ENCODE assay signal across 8 cellular contexts in the genomic region with DNA sequence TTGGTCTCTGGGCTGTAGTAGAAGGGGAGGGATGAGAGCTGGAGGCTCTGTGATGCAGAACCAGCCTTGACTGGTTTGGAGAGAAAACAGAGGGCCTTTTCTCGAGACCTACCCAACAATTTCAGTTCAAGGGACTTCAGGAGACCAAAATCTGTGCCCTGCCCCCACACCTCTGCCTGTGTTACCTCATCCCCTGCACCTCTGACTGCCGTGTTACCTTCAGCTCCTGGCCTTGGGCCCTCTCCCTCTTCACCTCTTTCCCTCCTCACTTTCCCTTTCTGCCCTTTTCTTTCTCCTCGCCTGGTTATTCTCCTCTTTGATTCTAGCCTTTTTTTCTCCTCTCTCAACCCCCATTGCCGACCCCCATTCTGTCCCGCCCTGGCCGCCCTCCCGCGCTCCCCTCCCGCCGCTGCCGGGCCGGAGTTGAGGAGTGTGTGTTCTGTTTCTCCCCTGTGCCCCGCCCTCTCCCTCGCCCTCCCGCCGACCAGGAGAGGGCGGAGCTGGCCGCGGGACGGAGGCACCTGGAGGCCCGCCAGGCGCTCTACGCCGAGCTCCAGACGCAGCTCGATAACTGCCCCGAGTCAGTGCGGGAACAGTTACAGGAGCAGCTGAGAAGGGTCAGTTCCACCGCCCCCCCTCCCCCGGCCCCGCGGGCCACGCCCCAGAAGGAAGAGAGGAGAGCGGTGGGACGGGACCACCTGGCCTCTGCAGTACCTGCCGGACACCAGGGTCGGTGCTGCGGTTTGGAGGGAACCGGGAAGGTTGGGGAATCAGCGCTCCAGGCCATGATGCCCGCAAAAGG. TPM values are rescaled to one million over a fixed set of nuclear protein-coding genes. Genes with fewer than 3 reads are reported as not detected.
DNase-seq lines count a peak whose midpoint lies in the region; ATAC-seq and TF ChIP-seq lines count a peak whose summit lies in the region.

No MANE protein-coding gene starts in this region.

- WGBS in ovary, 3 donors, result 4 to 16% (median 6%) methylated on average over 26 to 41 of the region's 41 CpGs

- CTCF ChIA-PET in activated CD8-positive, alpha-beta T cell treated with anti-CD3 and anti-CD28 coated beads, Interleukin-2, amount 10 ng/mL, durations not matched to agents 7 days and 5 days (lab: Charles Lee), result interaction anchor here (1.1 to 2.0 kb wide), 5 partner anchors 21 to 56 kb away, joined by 3 to 5 read pairs (median 4); no protein-coding TSS in a partner anchor
- CTCF ChIA-PET in OCI-LY7 (lab: Charles Lee; ENCODE audit: unreplicated experiment), result no interaction called here

- H3K79me2 ChIP-seq in OCI-LY7 (ENCODE audit: insufficient read depth, low read depth, low read length), result no peaks in the 10 kb centered on the region

- H2AFZ ChIP-seq in OCI-LY7 (ENCODE audit: low read length), result no peak overlapping the region

- H3K4me2 ChIP-seq in OCI-LY7 (ENCODE audit: low read length), result no peak overlapping the region

- no peak overlapping the region for H3K27ac Mint-ChIP-seq in activated CD8-positive, alpha-beta T cell treated with anti-CD3 and anti-CD28 coated beads, Interleukin-2, amount 10 ng/mL, durations not matched to agents 7 days and 5 days

- H3K27me3 ChIP-seq in ovary, result no peaks in the 10 kb centered on the region

- H3K27ac ChIP-seq in ovary (peak overlapping the region; percentile 4 to 67), OCI-LY7 (ENCODE audit: low read depth, low read length, poor library complexity, severe bottlenecking) (no peak overlapping the region)

- intact Hi-C loops in Right ventricle myocardium inferior (cut with DNase I) (no loop called here), ovary (cut with DNase I) (no loop called here), OCI-LY7 (cut with micrococcal nuclease; ENCODE audit: unreplicated experiment) (no loop called here)

- H3K27me3 Mint-ChIP-seq in activated T-cell treated with anti-CD3 and anti-CD28 coated beads, Interleukin-2, amount 50 U/mL, for 4 hours (ENCODE audit: low read depth), result no peaks in the 10 kb centered on the region
- H3K27me3 Mint-ChIP-seq in activated CD8-positive, alpha-beta T cell treated with anti-CD3 and anti-CD28 coated beads, Interleukin-2, amount 10 ng/mL, durations not matched to agents 7 days and 5 days (ENCODE audit: low read depth), result peaks cover 4% of the 10 kb centered on the region

- H3K4me1 ChIP-seq in ovary (ENCODE audit: insufficient read depth) (peaks cover 6% of the 10 kb centered on the region), OCI-LY7 (ENCODE audit: insufficient read depth, low read length, poor library complexity, severe bottlenecking) (no peaks in the 10 kb centered on the region)

- TF ChIP-seq POLR2A in ovary (IDR thresholded peaks at IDR 0.05), result no peak

- no peaks in the 10 kb centered on the region for H3K9me3 Mint-ChIP-seq in activated T-cell treated with anti-CD3 and anti-CD28 coated beads, Interleukin-2, amount 50 U/mL, for 4 hours
- no peaks in the 10 kb centered on the region for H3K9me3 Mint-ChIP-seq in activated CD8-positive, alpha-beta T cell treated with anti-CD3 and anti-CD28 coated beads, Interleukin-2, amount 10 ng/mL, durations not matched to agents 7 days and 5 days (ENCODE audit: insufficient read depth)

- H3K9me2 ChIP-seq in OCI-LY7 (ENCODE audit: insufficient read depth, low read length), result no peaks in the 10 kb centered on the region

- TF ChIP-seq CTCF in ovary (IDR thresholded peaks at IDR 0.05), result peak in 1 of 3 donors; percentile 22
- no peak for TF ChIP-seq CTCF in OCI-LY7 (conservative IDR thresholded peaks at IDR 0.05; ENCODE audit: low read length)

- peaks cover 1% of the 10 kb centered on the region for H3K4me1 Mint-ChIP-seq in activated T-cell treated with anti-CD3 and anti-CD28 coated beads, Interleukin-2, amount 50 U/mL, for 4 hours (ENCODE audit: low read depth)
- H3K4me1 Mint-ChIP-seq in activated CD8-positive, alpha-beta T cell treated with anti-CD3 and anti-CD28 coated beads, Interleukin-2, amount 10 ng/mL, durations not matched to agents 7 days and 5 days (ENCODE audit: low read depth), result peaks cover 6% of the 10 kb centered on the region

- peak; percentile 47 to 48 for ATAC-seq in activated T-cell treated with anti-CD3 and anti-CD28 coated beads, Interleukin-2, amount 50 U/mL, for 4 hours
- peak; percentile 58 for ATAC-seq in activated CD8-positive, alpha-beta T cell treated with anti-CD3 and anti-CD28 coated beads, Interleukin-2, amount 10 ng/mL, durations not matched to agents 7 days and 5 days
- ATAC-seq in Right ventricle myocardium inferior (peak; percentile 80), HG02678 (IDR thresholded peaks at IDR 0.05; ENCODE audit: unreplicated experiment) (no peak), GM21619 (IDR thresholded peaks at IDR 0.05; ENCODE audit: unreplicated experiment) (no peak)

- DNase-seq in activated T-cell treated with anti-CD3 and anti-CD28 coated beads, Interleukin-2, amount 50 U/mL, for 4 hours, result no peak
- DNase-seq in activated T-cell treated with anti-CD3 and anti-CD28 coated beads for 4 hours, result no peak
- DNase-seq in activated CD8-positive, alpha-beta T cell treated with anti-CD3 and anti-CD28 coated beads, Interleukin-2, amount 10 ng/mL, durations not matched to agents 7 days and 5 days, result no peak
- peak; percentile 84 for DNase-seq in Right ventricle myocardium inferior (ENCODE audit: missing footprints)
- peak; percentile 90 to 95 (median 93) for DNase-seq in ovary
- DNase-seq in OCI-LY7 (ENCODE audit: low spot score), result no peak

- peak overlapping the region; percentile 31 for H3K4me3 ChIP-seq in ovary
- no peak overlapping the region for H3K4me3 ChIP-seq in OCI-LY7 (ENCODE audit: low read depth, low read length, poor library complexity, severe bottlenecking)

- no peaks in the 10 kb centered on the region for H4K20me1 ChIP-seq in OCI-LY7 (ENCODE audit: insufficient read depth, low read length)

- no peak overlapping the region for H3K4me3 Mint-ChIP-seq in activated T-cell treated with anti-CD3 and anti-CD28 coated beads, Interleukin-2, amount 50 U/mL, for 4 hours
- no peak overlapping the region for H3K4me3 Mint-ChIP-seq in activated CD8-positive, alpha-beta T cell treated with anti-CD3 and anti-CD28 coated beads, Interleukin-2, amount 10 ng/mL, durations not matched to agents 7 days and 5 days

- TF ChIP-seq EP300 in ovary (IDR thresholded peaks at IDR 0.05), result no peak

- H3K36me3 ChIP-seq in ovary (no peaks in the 10 kb centered on the region), OCI-LY7 (ENCODE audit: insufficient read depth, low read length) (no peaks in the 10 kb centered on the region)

- POLR2A ChIA-PET in activated CD8-positive, alpha-beta T cell treated with anti-CD3 and anti-CD28 coated beads, Interleukin-2, amount 10 ng/mL, durations not matched to agents 7 days and 5 days (lab: Charles Lee), result no interaction called here
- POLR2A ChIA-PET in OCI-LY7 (lab: Charles Lee), result interaction anchor here (1.0 kb wide), 1 partner anchor 12 kb away, joined by 3 read pairs; no protein-coding TSS in a partner anchor

- no peaks in the 10 kb centered on the region for H3K36me3 Mint-ChIP-seq in activated T-cell treated with anti-CD3 and anti-CD28 coated beads, Interleukin-2, amount 50 U/mL, for 4 hours (ENCODE audit: insufficient read depth)
- H3K36me3 Mint-ChIP-seq in activated CD8-positive, alpha-beta T cell treated with anti-CD3 and anti-CD28 coated beads, Interleukin-2, amount 10 ng/mL, durations not matched to agents 7 days and 5 days (ENCODE audit: low read depth), result no peaks in the 10 kb centered on the region

- BruUV-seq in OCI-LY7 (replicated peaks; lab: Mats Ljungman, UMichigan), result no TSS peak

- no peaks in the 10 kb centered on the region for H3K9me3 ChIP-seq in ovary
- no peaks in the 10 kb centered on the region for H3K9me3 ChIP-seq in OCI-LY7 (ENCODE audit: low read length)

RNA-seq across cellular contexts. Expression of gene PHLDB1, which starts 27.2 kb away (rescaled TPM):
- 1 to 10 TPM in 2 of 3 donors, under 1 TPM in 1; 0.90 to 1.9 (median 1.3) TPM for total RNA-seq in activated T-cell treated with anti-CD3 and anti-CD28 coated beads, Interleukin-2, amount 50 U/mL, for 4 hours
- total RNA-seq in activated CD8-positive, alpha-beta T cell treated with anti-CD3 and anti-CD28 coated beads, Interleukin-2, amount 10 ng/mL, durations not matched to agents 7 days and 5 days, result under 1 TPM; 0.63 to 0.76 TPM
- total RNA-seq in Right ventricle myocardium inferior (115 TPM), ovary (100 to 1,000 TPM in 5 of 7 donors, 10 to 100 TPM in 2; 69.4 to 265 (median 139) TPM), OCI-LY7 (2022) (0.19 and 0.28 TPM in 2 replicates)
- 10 to 100 TPM; 46.2 to 73.7 TPM for polyA plus RNA-seq in ovary
- total RNA-seq in OCI-LY7 (2014; rRNA removed; shearing (Covaris generic)), result not detected in 2 replicates

RNA-seq across cellular contexts. Expression of gene TREH, which starts 44.8 kb away (rescaled TPM):
- not detected for total RNA-seq in activated T-cell treated with anti-CD3 and anti-CD28 coated beads, Interleukin-2, amount 50 U/mL, for 4 hours
- not detected for total RNA-seq in activated CD8-positive, alpha-beta T cell treated with anti-CD3 and anti-CD28 coated beads, Interleukin-2, amount 10 ng/mL, durations not matched to agents 7 days and 5 days
- total RNA-seq in Right ventricle myocardium inferior (not detected), ovary (under 1 TPM in 1 of 7 donors, not detected in 6; 0.10 TPM), OCI-LY7 (2022) (not detected in 2 replicates)
- polyA plus RNA-seq in ovary, result under 1 TPM in 1 of 2 donors, not detected in 1; 0.48 TPM
- total RNA-seq in OCI-LY7 (2014; rRNA removed; shearing (Covaris generic)), result not detected in 2 replicates

Comparison
In these comparisons a context has a peak if more than half of its experiments do, and no peak if none do; other contexts are left out.
1. ATAC-seq: peak in activated T-cell treated with anti-CD3 and anti-CD28 coated beads, Interleukin-2, amount 50 U/mL, for 4 hours (2 of 2), activated CD8-positive, alpha-beta T cell treated with anti-CD3 and anti-CD28 coated beads, Interleukin-2, amount 10 ng/mL, durations not matched to agents 7 days and 5 days (single experiment) and Right ventricle myocardium inferior (single experiment); none in HG02678 (single experiment) and GM21619 (single experiment).
2. DNase-seq: peak in Right ventricle myocardium inferior (single experiment) and ovary (5 of 5); none in activated T-cell treated with anti-CD3 and anti-CD28 coated beads, Interleukin-2, amount 50 U/mL, for 4 hours (single experiment), activated T-cell treated with anti-CD3 and anti-CD28 coated beads for 4 hours (single experiment), activated CD8-positive, alpha-beta T cell treated with anti-CD3 and anti-CD28 coated beads, Interleukin-2, amount 10 ng/mL, durations not matched to agents 7 days and 5 days (single experiment) and OCI-LY7 (single experiment).
3. RNA of gene PHLDB1, which starts 27.2 kb away (total RNA-seq): 69.4 to 265 TPM in ovary and 115 TPM in Right ventricle myocardium inferior (single experiment); 0.90 to 1.9 TPM in activated T-cell treated with anti-CD3 and anti-CD28 coated beads, Interleukin-2, amount 50 U/mL, for 4 hours, 0.63 to 0.76 TPM in activated CD8-positive, alpha-beta T cell treated with anti-CD3 and anti-CD28 coated beads, Interleukin-2, amount 10 ng/mL, durations not matched to agents 7 days and 5 days and 0.19 to 0.28 TPM in OCI-LY7; every median in the first group is over 10 times any median in the second.